9 cellular contexts compared by ENCODE assay signal in genomic region chr4:152937280-152937534, GRCh38. TPM values are rescaled to one million over a fixed set of nuclear protein-coding genes. Genes with fewer than 3 reads are reported as not detected.
DNase-seq lines count a peak whose midpoint lies in the region; ATAC-seq, FAIRE-seq and TF ChIP-seq lines count a peak whose summit lies in the region.
"Had no signal": no experiment of that assay in that cellular context is flagged by ENCODE, and none has a peak within 500 bp of the region (broad histone marks: within the 10 kb centered on the region; RNA-seq: fewer than 3 reads in every experiment).

No MANE protein-coding gene starts in this region.

- peaks cover 11% of the 10 kb centered on the region; the same call in 1 of the 2 replicates for H3F3A ChIP-seq in PC-9 (ENCODE audit: insufficient read depth, low read depth)

- peaks cover 23% of the 10 kb centered on the region for H3K36me3 Mint-ChIP-seq in Calu3 (ENCODE audit: insufficient read depth, unreplicated experiment)

- peak overlapping the region; percentile 74 for H3K4me3 Mint-ChIP-seq in Calu3 (ENCODE audit: low read depth, unreplicated experiment)

- H3K4me1 ChIP-seq in PC-9 (replicated peaks; ENCODE audit: insufficient read depth), result peaks cover 4% of the 10 kb centered on the region; the same call in 1 of the 2 replicates
- H3K4me1 ChIP-seq in esophagus muscularis mucosa, result peaks cover 20 to 37% (median 35%) of the 10 kb centered on the region in 4 donors
- no peaks in the 10 kb centered on the region for H3K4me1 ChIP-seq in pancreas

- peak overlapping the region; percentile 80 for H3K4me3 ChIP-seq in PC-9
- H3K4me3 ChIP-seq in esophagus muscularis mucosa, result peak overlapping the region; percentile 64 to 75 (median 68)
- H3K4me3 ChIP-seq in pancreas, result peak overlapping the region; percentile 55 to 74 (median 69)

- POLR2A ChIA-PET in PC-9 (lab: Charles Lee; ENCODE audit: unreplicated experiment), result no interaction called here

- no peaks in the 10 kb centered on the region for H3K9me2 ChIP-seq in PC-9 (ENCODE audit: insufficient read depth)

- intact Hi-C loops in Calu3 (cut with micrococcal nuclease; ENCODE audit: unreplicated experiment), result loop anchor here (10.0 kb wide), 2 partner anchors 82 to 152 kb away; no protein-coding TSS in a partner anchor
- intact Hi-C loops in PC-9 (cut with micrococcal nuclease; ENCODE audit: unreplicated experiment), result loop anchor here (2.0 to 5.0 kb wide), 2 partner anchors 44 to 60 kb away; no protein-coding TSS in a partner anchor
- intact Hi-C loops in esophagus muscularis mucosa (cut with DNase I), result no loop called here
- intact Hi-C loops in pancreas (cut with DNase I), result no loop called here

- no peaks in the 10 kb centered on the region for H3K9me3 Mint-ChIP-seq in Calu3 (ENCODE audit: low read depth, unreplicated experiment)

- no peak overlapping the region for H3K27ac ChIP-seq in PC-9
- H3K27ac ChIP-seq in esophagus muscularis mucosa (replicated peaks in 1 of 4), result peak overlapping the region in 3 of 4 donors; percentile 42 to 62 (median 62)
- no peak overlapping the region for H3K27ac ChIP-seq in pancreas

- H2AFZ ChIP-seq in PC-9, result peak overlapping the region; percentile 85

- TF ChIP-seq POLR2A in esophagus muscularis mucosa (IDR thresholded peaks at IDR 0.05; ENCODE audit: low read depth), result no peak

- WGBS in esophagus muscularis mucosa, result 0% methylated on average over 8 of the region's 25 CpGs
- 2% methylated on average over 17 to 25 of the region's 25 CpGs for WGBS in pancreas, 2 donors

- H3K27me3 ChIP-seq in PC-9 (ENCODE audit: insufficient read depth, low read depth) (no peaks in the 10 kb centered on the region), esophagus muscularis mucosa (peaks cover 0 to 52% (median 12%) of the 10 kb centered on the region in 4 donors), pancreas (no peaks in the 10 kb centered on the region)

- no peak for ATAC-seq in pancreas

- no TSS peak for BruUV-seq in Calu3 (replicated peaks; lab: Mats Ljungman, UMichigan)
- BruUV-seq in PC-9 (replicated peaks; lab: Mats Ljungman, UMichigan), result no TSS peak

- FAIRE-seq in pancreas (lab: Jason Lieb, UNC), result no peak

- TF ChIP-seq EP300 in esophagus muscularis mucosa (IDR thresholded peaks at IDR 0.05), result no peak

- peaks cover 19% of the 10 kb centered on the region for H3K4me1 Mint-ChIP-seq in Calu3 (ENCODE audit: low read depth, unreplicated experiment)

- H3K4me2 ChIP-seq in PC-9, result peak overlapping the region; percentile 98

- H3K27me3 Mint-ChIP-seq in Calu3 (ENCODE audit: unreplicated experiment), result no peaks in the 10 kb centered on the region

- H3K36me3 ChIP-seq in PC-9 (ENCODE audit: low read depth), result no peaks in the 10 kb centered on the region
- H3K36me3 ChIP-seq in esophagus muscularis mucosa, result no peaks in the 10 kb centered on the region
- H3K36me3 ChIP-seq in pancreas, result no peaks in the 10 kb centered on the region

- DNase-seq in Calu3 (no peak), PC-9 (no peak), esophagus muscularis mucosa (ENCODE audit: extremely low spot score) (no peak), pancreas (peak in 1 of 6 donors; percentile 42), superior temporal gyrus (ENCODE audit: extremely low spot score) (no peak), NCI-H1048 (lab: John Stamatoyannopoulos, UW) (no peak), GM20000 (ENCODE audit: low spot score) (no peak), COR-L47 (lab: John Stamatoyannopoulos, UW) (no peak)
- DNase-seq: NCI-H524 treated with DMSO at 0.1 percent for 48 hours had no signal

- H3K27ac Mint-ChIP-seq in Calu3 (ENCODE audit: unreplicated experiment), result no peak overlapping the region

- no peaks in the 10 kb centered on the region for H4K20me1 ChIP-seq in PC-9 (ENCODE audit: insufficient read depth)

- no peak for TF ChIP-seq CTCF in Calu3 (IDR thresholded peaks at IDR 0.05; ENCODE audit: unreplicated experiment)
- TF ChIP-seq CTCF in PC-9 (conservative IDR thresholded peaks at IDR 0.05), result no peak
- no peak for TF ChIP-seq CTCF in esophagus muscularis mucosa (IDR thresholded peaks at IDR 0.05)
- TF ChIP-seq CTCF in pancreas (IDR thresholded peaks at IDR 0.05), result no peak
- TF ChIP-seq CTCF in GM20000 (IDR thresholded peaks at IDR 0.05; ENCODE audit: extremely low read depth, missing control alignments), result no peak

- no peaks in the 10 kb centered on the region for H3K9me3 ChIP-seq in PC-9 (ENCODE audit: insufficient read depth, low read depth)
- H3K9me3 ChIP-seq in esophagus muscularis mucosa, result no peaks in the 10 kb centered on the region
- H3K9me3 ChIP-seq in pancreas, result no peaks in the 10 kb centered on the region

- CTCF ChIA-PET in Calu3 (lab: Charles Lee) (no interaction called here), PC-9 (lab: Charles Lee) (interaction anchor here (1.0 kb wide), 1 partner anchor 36 kb away, joined by 3 read pairs; no protein-coding TSS in a partner anchor)

- H3K79me2 ChIP-seq in PC-9 (ENCODE audit: low read depth), result 0 out of 2 replicates have a peak, but pooled peaks cover 3% of the 10 kb centered on the region

RNA-seq across cellular contexts. Expression of gene FHDC1, which starts 1.1 kb away (rescaled TPM):
- total RNA-seq in Calu3 (2022), result 6.0 and 7.8 TPM in 2 replicates
- 16.8 and 17.4 TPM in 2 replicates for total RNA-seq in PC-9 (2021)
- 1 to 10 TPM in 3 of 4 donors, under 1 TPM in 1; 0.83 to 2.1 (median 1.6) TPM for total RNA-seq in esophagus muscularis mucosa
- total RNA-seq in pancreas, result 1 to 10 TPM in 3 of 6 donors, under 1 TPM in 3; 0.78 to 1.5 (median 1.0) TPM
- polyA plus RNA-seq in pancreas, result 1 to 10 TPM in 1 of 2 donors, under 1 TPM in 1; 0.68 to 1.2 TPM

Comparison
In these comparisons a context has a peak if more than half of its experiments do, and no peak if none do; other contexts are left out.
1. H3K27ac ChIP-seq: peak in esophagus muscularis mucosa (3 of 4); none in PC-9 (single experiment) and pancreas (0 of 4).
2. intact Hi-C loops: an anchor here in Calu3 (10.0 kb wide) and PC-9 (2.0 to 5.0 kb wide); none called in esophagus muscularis mucosa and pancreas.
3. Peak in every context shown above with its lines, with median percentiles within 50 percentile points of each other: H3K4me3 ChIP-seq.